Comparison of ENCODE assay signal across 14 cellular contexts in the genomic region with DNA sequence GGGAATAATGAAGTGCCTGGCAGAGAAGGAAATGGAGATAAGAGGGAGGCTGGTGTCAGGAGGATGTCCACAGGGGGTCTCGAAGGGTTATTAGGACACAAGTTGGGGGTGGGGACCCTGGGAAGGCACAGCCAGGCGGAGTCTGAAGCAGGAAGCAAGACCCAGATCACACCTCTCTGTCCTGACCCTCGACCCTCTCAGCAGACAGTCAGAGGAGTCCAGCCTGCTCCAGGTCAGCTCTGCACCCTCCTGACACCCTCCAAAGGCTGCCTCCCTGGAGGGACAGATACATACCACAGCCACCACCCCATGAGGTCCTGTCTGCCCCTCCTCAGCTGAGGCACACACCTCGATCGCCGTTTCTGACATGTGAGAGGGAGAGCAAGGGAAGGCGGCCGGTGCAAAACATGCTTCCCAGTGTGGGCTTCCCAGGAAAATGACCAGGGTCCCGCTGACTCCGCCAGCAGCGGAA. TPM values are rescaled to one million over a fixed set of nuclear protein-coding genes. Genes with fewer than 3 reads are reported as not detected.
DNase-seq lines count a peak whose midpoint lies in the region; ATAC-seq, FAIRE-seq and TF ChIP-seq lines count a peak whose summit lies in the region.
"Had no signal": no experiment of that assay in that cellular context is flagged by ENCODE, and none has a peak within 500 bp of the region (broad histone marks: within the 10 kb centered on the region; RNA-seq: fewer than 3 reads in every experiment).

No MANE protein-coding gene starts in this region.

- H3K27ac ChIP-seq in CD8-positive, alpha-beta T cell (ENCODE audit: low read depth, low read length), result peak overlapping the region; percentile 97
- H3K27ac ChIP-seq in Peyer's patch, result peak overlapping the region; percentile 74 to 88 (median 78)
- H3K27ac ChIP-seq in dorsolateral prefrontal cortex, result peak overlapping the region in 34 of 59 donors; percentile 1 to 74 (median 54)

- H3K4me1 ChIP-seq in CD8-positive, alpha-beta T cell (ENCODE audit: insufficient read depth, low read length), result peaks cover 72% of the 10 kb centered on the region
- H3K4me1 ChIP-seq in Peyer's patch, result no peaks in the 10 kb centered on the region

- peaks cover 91% of the 10 kb centered on the region for H3K36me3 Mint-ChIP-seq in CD8-positive, alpha-beta T cell
- no peaks in the 10 kb centered on the region for H3K36me3 Mint-ChIP-seq in natural killer cell
- H3K36me3 Mint-ChIP-seq: CD14-positive monocyte, naive B cell had no signal

- no peak for FAIRE-seq in GM12892 (lab: Jason Lieb, UNC)
- FAIRE-seq: astrocyte had no signal

- no peaks in the 10 kb centered on the region for H3K9me3 ChIP-seq in CD8-positive, alpha-beta T cell (ENCODE audit: low read length)
- no peaks in the 10 kb centered on the region for H3K9me3 ChIP-seq in Peyer's patch
- H3K9me3 ChIP-seq: SK-N-SH had no signal

- CTCF ChIA-PET in CD8-positive, alpha-beta T cell (lab: Charles Lee), result interaction anchor here (0.5 to 11.2 kb wide), 10 partner anchors 9 to 1124 kb away, joined by 3 to 284 read pairs (median 12); a partner anchor contains a TSS

- no peak for TF ChIP-seq POLR2A in Peyer's patch (IDR thresholded peaks at IDR 0.05)
- no peak for TF ChIP-seq POLR2A in GM12892 (IDR thresholded peaks at IDR 0.05; ENCODE audit: low read depth, low read length)

- POLR2A ChIA-PET in CD8-positive, alpha-beta T cell (lab: Charles Lee), result interaction anchor here (0.6 to 58.6 kb wide), 11 partner anchors 9 to 1642 kb away, joined by 3 to 2179 read pairs (median 5); a partner anchor contains a TSS

- peak in 2 of 7 experiments; percentile 24 to 38 for DNase-seq in CD8-positive, alpha-beta T cell
- DNase-seq in Peyer's patch (no peak), dorsolateral prefrontal cortex (no peak), natural killer cell (no peak), RKO (ENCODE audit: low spot score) (no peak), GM12892 (ENCODE audit: insufficient read length) (no peak), SW 1271 (lab: John Stamatoyannopoulos, UW) (no peak)
- DNase-seq in stimulated activated naive CD4-positive, alpha-beta T cell treated with Interleukin-2 at 50 U/mL for 16 hours (lab: John Stamatoyannopoulos, UW), result no peak
- DNase-seq: naive B cell, NCI-H1436 treated with DMSO at 0.1 percent for 48 hours, NCI-H748 treated with DMSO at 0.1 percent for 48 hours, SK-N-SH had no signal

- intact Hi-C loops in CD8-positive, alpha-beta T cell (cut with DNase I, micrococcal nuclease), result loop anchor here (1.0 to 10.0 kb wide), 6 partner anchors 9 to 802 kb away; a partner anchor contains a TSS
- intact Hi-C loops in dorsolateral prefrontal cortex (cut with DNase I) (no loop called here), natural killer cell (cut with micrococcal nuclease) (no loop called here)

- peaks cover 94% of the 10 kb centered on the region for H3K4me1 Mint-ChIP-seq in CD8-positive, alpha-beta T cell (ENCODE audit: low read depth)
- peaks cover 97 to 98% of the 10 kb centered on the region in 2 donors for H3K4me1 Mint-ChIP-seq in natural killer cell

- no peak for ATAC-seq in CD8-positive, alpha-beta T cell
- peak in 1 of 3 donors; percentile 5 for ATAC-seq in natural killer cell

- peak overlapping the region; percentile 87 for H3K4me3 ChIP-seq in CD8-positive, alpha-beta T cell (ENCODE audit: low read depth, low read length)
- peak overlapping the region in 2 of 4 donors; percentile 3 to 15 for H3K4me3 ChIP-seq in Peyer's patch
- peak overlapping the region in 22 of 59 donors; percentile 1 to 40 (median 24) for H3K4me3 ChIP-seq in dorsolateral prefrontal cortex

- H3K36me3 ChIP-seq in CD8-positive, alpha-beta T cell (ENCODE audit: insufficient read depth, low read length), result peaks cover 13% of the 10 kb centered on the region
- H3K36me3 ChIP-seq in Peyer's patch, result no peaks in the 10 kb centered on the region

- peak overlapping the region; percentile 100 for H3K27ac Mint-ChIP-seq in CD8-positive, alpha-beta T cell
- H3K27ac Mint-ChIP-seq in natural killer cell, result peak overlapping the region; percentile 93 to 97

- no peaks in the 10 kb centered on the region for H3K27me3 ChIP-seq in CD8-positive, alpha-beta T cell (ENCODE audit: insufficient read depth, low read length)
- H3K27me3 ChIP-seq in Peyer's patch (no peaks in the 10 kb centered on the region), dorsolateral prefrontal cortex (peaks cover 0 to 77% (median 26%) of the 10 kb centered on the region in 45 donors)

- H3K9me3 Mint-ChIP-seq in CD8-positive, alpha-beta T cell, result no peaks in the 10 kb centered on the region
- H3K9me3 Mint-ChIP-seq in natural killer cell, result no peaks in the 10 kb centered on the region

- TF ChIP-seq CTCF in CD8-positive, alpha-beta T cell (IDR thresholded peaks at IDR 0.05), result no peak
- no peak for TF ChIP-seq CTCF in Peyer's patch (IDR thresholded peaks at IDR 0.05)
- no peak for TF ChIP-seq CTCF in dorsolateral prefrontal cortex (IDR thresholded peaks at IDR 0.05 in 54 of 56, conservative IDR thresholded peaks at IDR 0.05 in 2 of 56; ENCODE audit: low read depth in 1 of 56, partially characterized antibody in 56 of 56)
- no peak for TF ChIP-seq CTCF in natural killer cell (IDR thresholded peaks at IDR 0.05)

- no peaks in the 10 kb centered on the region for H3K27me3 Mint-ChIP-seq in CD8-positive, alpha-beta T cell (ENCODE audit: low read depth)
- no peaks in the 10 kb centered on the region for H3K27me3 Mint-ChIP-seq in natural killer cell (ENCODE audit: low read depth in 2 of 2)

- peak overlapping the region; percentile 100 for H3K4me3 Mint-ChIP-seq in CD8-positive, alpha-beta T cell
- peak overlapping the region; percentile 84 for H3K4me3 Mint-ChIP-seq in natural killer cell
- H3K4me3 Mint-ChIP-seq: naive B cell had no signal

RNA-seq across cellular contexts. Expression of a gene that starts 9.0 kb away (rescaled TPM):
- 100 to 1,000 TPM; 273 to 284 TPM for total RNA-seq in CD8-positive, alpha-beta T cell
- 10 to 100 TPM in 2 of 4 donors, 1 to 10 TPM in 2; 7.7 to 10.2 (median 10.0) TPM for total RNA-seq in Peyer's patch
- 10 to 100 TPM in 75 of 120 experiments, 1 to 10 TPM in 45; 3.3 to 16.0 (median 10.5) TPM for total RNA-seq in dorsolateral prefrontal cortex
- 10 to 100 TPM; 43.5 to 61.5 (median 56.2) TPM for total RNA-seq in natural killer cell
- 0.11 TPM for polyA plus RNA-seq in GM12892 (2012; ENCODE audit: missing spikeins)
- polyA plus RNA-seq: CD14-positive monocyte, SK-N-SH had no signal

Comparison
In these comparisons a context has a peak if more than half of its experiments do, and no peak if none do; other contexts are left out.
1. RNA of a gene that starts 9.0 kb away (total RNA-seq): 273 to 284 TPM in CD8-positive, alpha-beta T cell; 43.5 to 61.5 TPM in natural killer cell, 3.3 to 16.0 TPM in dorsolateral prefrontal cortex and 7.7 to 10.2 TPM in Peyer's patch; every median in the first group is over 4 times any median in the second.
2. intact Hi-C loops: an anchor here in CD8-positive, alpha-beta T cell (1.0 to 10.0 kb wide); none called in dorsolateral prefrontal cortex and natural killer cell.
3. Peak in every context shown above with its lines, with median percentiles within 50 percentile points of each other: H3K27ac ChIP-seq.